Comparison of ENCODE assay signal across 25 cellular contexts in genomic region chr17:79142375-79142774, GRCh38.
"Had no signal": no experiment of that assay in that cellular context is flagged by ENCODE, and none has a peak within 500 bp of the region (broad histone marks: within the 10 kb centered on the region; RNA-seq: fewer than 3 reads in every experiment).

No MANE protein-coding gene starts in this region.

- H3K9me2 ChIP-seq: SK-N-SH had no signal

- H3K4me3 ChIP-seq: MG63 had no signal

- H3K9me3 ChIP-seq: MG63, SK-N-SH had no signal

- H3K4me2 ChIP-seq: SK-N-SH had no signal

- H3K9ac ChIP-seq: SK-N-SH had no signal

- H3K4me1 Mint-ChIP-seq: T-cell had no signal

- FAIRE-seq: HepG2 had no signal

- DNase-seq: IMR-90, Karpas-422, KG1, MG63, NCI-H1092, NCI-H1105 treated with DMSO at 0.1 percent for 48 hours, NCI-H1417 treated with DMSO at 0.1 percent for 48 hours, NCI-H1694 treated with DMSO at 0.1 percent for 48 hours, NCI-H1930, NCI-H2081, NCI-H2107, NCI-H2171 treated with DMSO at 0.1 percent for 48 hours, NCI-H226, NCI-H446, NCI-H510A, NCI-H524 treated with DMSO at 0.1 percent for 48 hours, NCI-H774, SHP77, SK-N-SH, SW 1271, T-cell had no signal

- H3K36me3 ChIP-seq: MG63 had no signal

- H3K27ac ChIP-seq: RWPE1 had no signal

- H3K4me3 Mint-ChIP-seq: T-cell; T-helper 1 cell treated with Interleukin-12 subunit alpha and Interleukin-12 subunit beta and Interleukin-4 antibody, amounts not matched to agents 30 μg/mL and 1 μg/mL, for 36 hours had no signal

- H3K36me3 Mint-ChIP-seq: T-cell had no signal

- H3K27ac Mint-ChIP-seq: T-helper 1 cell treated with Interleukin-12 subunit alpha and Interleukin-12 subunit beta and Interleukin-4 antibody, amounts not matched to agents 30 μg/mL and 1 μg/mL, for 36 hours had no signal

- ATAC-seq: HepG2, Panc1, T-cell had no signal
